Comparison of ENCODE assay signal across 32 cellular contexts in genomic region chr7:150435047-150435389, GRCh38. TPM values are rescaled to one million over a fixed set of nuclear protein-coding genes. Genes with fewer than 3 reads are reported as not detected.
DNase-seq lines count a peak whose midpoint lies in the region; ATAC-seq, FAIRE-seq and TF ChIP-seq lines count a peak whose summit lies in the region.
"Had no signal": no experiment of that assay in that cellular context is flagged by ENCODE, and none has a peak within 500 bp of the region (broad histone marks: within the 10 kb centered on the region; RNA-seq: fewer than 3 reads in every experiment).

No MANE protein-coding gene starts in this region.

- no TSS peak for BruUV-seq in OCI-LY7 (replicated peaks; lab: Mats Ljungman, UMichigan)

- peaks cover 58% of the 10 kb centered on the region for H3K4me1 Mint-ChIP-seq in stimulated activated memory B cell treated with anti-CD40 and anti-IgM and Interleukin-4, amounts not matched to agents 10 μg/mL and 1 μg/mL and 100 μg/mL, for 72 hours
- H3K4me1 Mint-ChIP-seq: brain had no signal

- intact Hi-C loops in OCI-LY7 (cut with micrococcal nuclease; ENCODE audit: unreplicated experiment): no loop called here

- H3K36me3 Mint-ChIP-seq in stimulated activated memory B cell treated with anti-CD40 and anti-IgM and Interleukin-4, amounts not matched to agents 10 μg/mL and 1 μg/mL and 100 μg/mL, for 72 hours: no peaks in the 10 kb centered on the region
- H3K36me3 Mint-ChIP-seq: brain; CD4-positive, alpha-beta memory T cell; natural killer cell treated with Interleukin-12 subunit alpha and Interleukin-12 subunit beta and Interleukin-15 and Interleukin-18, amount 100 ng/mL, for 72 hours; T-cell had no signal

- no peak for TF ChIP-seq POLR2A in GM12891 (IDR thresholded peaks at IDR 0.05; ENCODE audit: low read depth, low read length)

- H3K9me3 ChIP-seq in OCI-LY7 (ENCODE audit: low read length): no peaks in the 10 kb centered on the region
- H3K9me3 ChIP-seq: adrenal gland, testis had no signal

- 0 out of 2 replicates have a peak overlapping the region, but pooled peaks have one; percentile 71 for H3K4me2 ChIP-seq in OCI-LY7 (ENCODE audit: low read length)
- H3K4me2 ChIP-seq: PC-9, smooth muscle cell had no signal

- FAIRE-seq in GM12891 (lab: Jason Lieb, UNC): peak; percentile 38
- FAIRE-seq: G401.6, kidney had no signal

- no peak overlapping the region for H3K4me3 ChIP-seq in OCI-LY7 (ENCODE audit: low read depth, low read length, poor library complexity, severe bottlenecking)
- H3K4me3 ChIP-seq: adrenal gland, GM23248, PC-9, smooth muscle cell, testis had no signal

- H3K27me3 Mint-ChIP-seq in stimulated activated memory B cell treated with anti-CD40 and anti-IgM and Interleukin-4, amounts not matched to agents 10 μg/mL and 1 μg/mL and 100 μg/mL, for 72 hours: no peaks in the 10 kb centered on the region
- H3K27me3 Mint-ChIP-seq: natural killer cell treated with Interleukin-12 subunit alpha and Interleukin-12 subunit beta and Interleukin-15 and Interleukin-18, amount 100 ng/mL, for 72 hours had no signal

- no peaks in the 10 kb centered on the region for H3K9me2 ChIP-seq in OCI-LY7 (ENCODE audit: insufficient read depth, low read length)

- no peak overlapping the region for H2AFZ ChIP-seq in OCI-LY7 (ENCODE audit: low read length)
- H2AFZ ChIP-seq: GM23248, PC-9 had no signal

- peak overlapping the region; percentile 29 for H3K27ac ChIP-seq in OCI-LY7 (ENCODE audit: low read depth, low read length, poor library complexity, severe bottlenecking)
- H3K27ac ChIP-seq: epithelial cell of prostate, GM23248, PC-9, testis had no signal

- H3K4me1 ChIP-seq in OCI-LY7 (ENCODE audit: insufficient read depth, low read length, poor library complexity, severe bottlenecking): peaks cover 19% of the 10 kb centered on the region
- H3K4me1 ChIP-seq: adrenal gland, testis had no signal

- H3K4me3 Mint-ChIP-seq in stimulated activated memory B cell treated with anti-CD40 and anti-IgM and Interleukin-4, amounts not matched to agents 10 μg/mL and 1 μg/mL and 100 μg/mL, for 72 hours: no peak overlapping the region
- H3K4me3 Mint-ChIP-seq: brain; CD4-positive, alpha-beta memory T cell; HFFc6; T-cell had no signal

- H3K9me3 Mint-ChIP-seq in stimulated activated memory B cell treated with anti-CD40 and anti-IgM and Interleukin-4, amounts not matched to agents 10 μg/mL and 1 μg/mL and 100 μg/mL, for 72 hours: peaks cover 2% of the 10 kb centered on the region
- H3K9me3 Mint-ChIP-seq: CD4-positive, alpha-beta memory T cell; HFFc6; T-cell had no signal

- H3K79me2 ChIP-seq in OCI-LY7 (ENCODE audit: insufficient read depth, low read depth, low read length): no peaks in the 10 kb centered on the region

- CTCF ChIA-PET in OCI-LY7 (lab: Charles Lee; ENCODE audit: unreplicated experiment): no interaction called here

- H3K36me3 ChIP-seq in OCI-LY7 (ENCODE audit: insufficient read depth, low read length): no peaks in the 10 kb centered on the region
- H3K36me3 ChIP-seq: adrenal gland had no signal

- ATAC-seq in HG02943 (IDR thresholded peaks at IDR 0.05; ENCODE audit: low read depth, unreplicated experiment): peak; percentile 2
- peak; percentile 2 for ATAC-seq in stimulated activated memory B cell treated with anti-CD40 and anti-IgM and Interleukin-4, amounts not matched to agents 10 μg/mL and 1 μg/mL and 100 μg/mL, for 72 hours
- ATAC-seq: natural killer cell treated with Interleukin-12 subunit alpha and Interleukin-12 subunit beta and Interleukin-15 and Interleukin-18, amount 100 ng/mL, for 72 hours had no signal

- no peak for TF ChIP-seq CTCF in OCI-LY7 (conservative IDR thresholded peaks at IDR 0.05; ENCODE audit: low read length)

- POLR2A ChIA-PET in OCI-LY7 (lab: Charles Lee): no interaction called here

- H4K20me1 ChIP-seq in OCI-LY7 (ENCODE audit: insufficient read depth, low read length): no peaks in the 10 kb centered on the region

- peak overlapping the region; percentile 91 for H3K27ac Mint-ChIP-seq in stimulated activated memory B cell treated with anti-CD40 and anti-IgM and Interleukin-4, amounts not matched to agents 10 μg/mL and 1 μg/mL and 100 μg/mL, for 72 hours
- H3K27ac Mint-ChIP-seq: brain, HFFc6 had no signal

- DNase-seq in GM12891 (ENCODE audit: insufficient read length, low spot score) (no peak), OCI-LY7 (ENCODE audit: low spot score) (no peak), COLO829 (ENCODE audit: low spot score) (no peak), NCI-H2081 treated with DMSO at 0.1 percent for 48 hours (lab: John Stamatoyannopoulos, UW) (no peak), NCI-H82 (lab: John Stamatoyannopoulos, UW) (no peak)
- DNase-seq: activated CD4-positive, alpha-beta T cell treated with anti-CD3 and anti-CD28 coated beads for 1 hour; activated naive CD4-positive, alpha-beta T cell treated with Interleukin-2 at 50 U/mL for 16 hours; CD4-positive, alpha-beta memory T cell; glutamatergic neuron; GM23248; HFFc6; KG1; kidney; NCI-H1048; NCI-H1930; NCI-H226; NCI-H774; PC-9; retina; SHP77 treated with DMSO at 0.1 percent for 48 hours; testis had no signal

TF ChIP-seq in GM12891, 5 proteins besides CTCF, POLR2A, EP300 and RAD21:
- no peak for TF ChIP-seq POU2F2 (IDR thresholded peaks at IDR 0.05; ENCODE audit: low read depth, low read length)
- no peak for TF ChIP-seq TAF1 (IDR thresholded peaks at IDR 0.05; ENCODE audit: low read depth, low read length)
- no peak for TF ChIP-seq SPI1 (IDR thresholded peaks at IDR 0.05; ENCODE audit: low read depth, low read length)
- TF ChIP-seq POLR2AphosphoS5 (IDR thresholded peaks at IDR 0.05; ENCODE audit: low read depth, low read length): no peak
- no peak for TF ChIP-seq PAX5 (IDR thresholded peaks at IDR 0.05; ENCODE audit: insufficient read depth, low read length, severe bottlenecking)

RNA-seq across cellular contexts. Expression of gene GIMAP8, which starts 15.4 kb away (rescaled TPM):
- 4.8 TPM for polyA plus RNA-seq in GM12891 (2012; ENCODE audit: low read depth, missing spikeins)
- not detected in 2 replicates for total RNA-seq in OCI-LY7 (2014; rRNA removed; shearing (Covaris generic))
- total RNA-seq in OCI-LY7 (2022): not detected in 2 replicates
- total RNA-seq: GM23248, HFFc6, HT-29, osteocyte, PC-9, smooth muscle cell had no signal
- polyA plus RNA-seq: GM23248, smooth muscle cell had no signal

RNA-seq across cellular contexts. Expression of gene ZNF775, which starts 55.9 kb away (rescaled TPM):
- 9.7 TPM for polyA plus RNA-seq in GM12891 (2012; ENCODE audit: low read depth, missing spikeins)
- 4.7 and 5.5 TPM in 2 replicates for total RNA-seq in OCI-LY7 (2014; rRNA removed; shearing (Covaris generic))
- total RNA-seq in OCI-LY7 (2022): 6.5 and 7.7 TPM in 2 replicates
